ENCODE assay signal across 8 cellular contexts in genomic region chr3:77381426-77381825, GRCh38.
"Had no signal": no experiment of that assay in that cellular context is flagged by ENCODE, and none has a peak within 500 bp of the region (broad histone marks: within the 10 kb centered on the region; RNA-seq: fewer than 3 reads in every experiment).

No MANE protein-coding gene starts in this region.

- DNase-seq: GM23248, GOT3, H7, HFFc6, IMR-90 had no signal

- H2AFZ ChIP-seq: GM23248 had no signal

- H3K9ac ChIP-seq: GM23248 had no signal

- H3K4me1 ChIP-seq: HAP-1 had no signal

- ATAC-seq: HCT116, K562 had no signal

- H3K27ac ChIP-seq: GM23248 had no signal

- H3K36me3 ChIP-seq: HAP-1 had no signal

- H3K9me3 ChIP-seq: HAP-1 had no signal

- H3K9me3 Mint-ChIP-seq: HFFc6 had no signal

- H3K4me3 ChIP-seq: GM23248, HAP-1, K562 had no signal

- H3K4me3 Mint-ChIP-seq: HFFc6 had no signal

- H3K27ac Mint-ChIP-seq: HFFc6 had no signal
